In the genomic region with DNA sequence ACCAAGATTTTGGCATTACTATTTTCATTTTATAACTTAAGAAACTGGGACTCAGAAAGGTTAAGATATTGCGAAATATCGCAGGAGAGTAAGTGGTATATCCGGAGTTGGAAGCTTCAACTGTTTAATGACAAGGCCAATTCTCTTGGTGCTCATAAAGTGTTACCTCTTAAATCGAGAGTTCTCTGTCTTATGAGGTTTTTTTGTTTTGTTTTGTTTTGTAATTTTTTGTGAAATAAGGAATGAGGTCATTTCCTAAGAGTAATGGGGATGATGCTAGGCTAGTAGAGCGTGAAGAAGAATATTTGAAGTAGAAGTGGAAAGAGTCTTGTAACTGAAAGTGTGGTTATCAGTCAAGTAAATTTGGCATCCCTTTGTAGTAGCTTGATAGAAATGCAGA, we compare ENCODE assay signal across 1 cellular context.
TF ChIP-seq lines count a peak whose summit lies in the region.

No MANE protein-coding gene starts in this region.

TF ChIP-seq in GM12878, 131 proteins besides CTCF, POLR2A, EP300 and RAD21 (continued from another document):
- TF ChIP-seq, protein P1, sequence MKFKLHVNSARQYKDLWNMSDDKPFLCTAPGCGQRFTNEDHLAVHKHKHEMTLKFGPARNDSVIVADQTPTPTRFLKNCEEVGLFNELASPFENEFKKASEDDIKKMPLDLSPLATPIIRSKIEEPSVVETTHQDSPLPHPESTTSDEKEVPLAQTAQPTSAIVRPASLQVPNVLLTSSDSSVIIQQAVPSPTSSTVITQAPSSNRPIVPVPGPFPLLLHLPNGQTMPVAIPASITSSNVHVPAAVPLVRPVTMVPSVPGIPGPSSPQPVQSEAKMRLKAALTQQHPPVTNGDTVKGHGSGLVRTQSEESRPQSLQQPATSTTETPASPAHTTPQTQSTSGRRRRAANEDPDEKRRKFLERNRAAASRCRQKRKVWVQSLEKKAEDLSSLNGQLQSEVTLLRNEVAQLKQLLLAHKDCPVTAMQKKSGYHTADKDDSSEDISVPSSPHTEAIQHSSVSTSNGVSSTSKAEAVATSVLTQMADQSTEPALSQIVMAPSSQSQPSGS (IDR thresholded peaks at IDR 0.05; ENCODE audit: low read length), result peak; percentile 81
- peak; percentile 75; the same call in 1 of the 2 replicates for TF ChIP-seq TCF7 (IDR thresholded peaks at IDR 0.05; ENCODE audit: borderline replicate concordance)
- peak; percentile 36; the same call in 1 of the 2 replicates for TF ChIP-seq JUNB (IDR thresholded peaks at IDR 0.05)
- no peak for TF ChIP-seq ZNF207 (IDR thresholded peaks at IDR 0.05; ENCODE audit: borderline replicate concordance)
- TF ChIP-seq CREM (IDR thresholded peaks at IDR 0.05; ENCODE audit: low read depth), result peak; percentile 56; the same call in 1 of the 2 replicates
- peak; percentile 80 for TF ChIP-seq ATF7 (IDR thresholded peaks at IDR 0.05; ENCODE audit: low read depth)
- TF ChIP-seq NFIC (IDR thresholded peaks at IDR 0.05; ENCODE audit: low read depth, low read length), result peak; percentile 65; the same call in 1 of the 2 replicates
